18 cellular contexts compared by ENCODE assay signal in genomic region chr9:114227288-114228033, GRCh38.
"Had no signal": no experiment of that assay in that cellular context is flagged by ENCODE, and none has a peak within 500 bp of the region (broad histone marks: within the 10 kb centered on the region; RNA-seq: fewer than 3 reads in every experiment).

No MANE protein-coding gene starts in this region.

- H3K4me3 ChIP-seq: coronary artery, tibial nerve had no signal

- H3K9me3 ChIP-seq: tibial nerve had no signal

- DNase-seq: activated CD4-positive, alpha-beta T cell treated with anti-CD3 and anti-CD28 coated beads, Interleukin-2, amount 10 ng/mL, durations not matched to agents 24 days and 14 days; activated CD4-positive, CD25-positive, alpha-beta regulatory T cell; activated CD8-positive, alpha-beta T cell treated with anti-CD3 and anti-CD28 coated beads for 36 hours; activated naive CD4-positive, alpha-beta T cell treated with Interleukin-2 at 50 U/mL for 16 hours; activated T-cell treated with anti-CD3 and anti-CD28 coated beads, Interleukin-2, amount 50 U/mL, for 1 hour; brain microvascular endothelial cell; immature natural killer cell; left ventricle myocardium superior; naive thymus-derived CD8-positive, alpha-beta T cell; stimulated activated CD4-positive, alpha-beta T cell treated with anti-CD3 and anti-CD28 coated beads, Interleukin-12 subunit alpha, Interleukin-12 subunit beta, amount 100 ng/mL, for 4 hours; stimulated activated CD4-positive, alpha-beta T cell treated with anti-CD3 and anti-CD28 coated beads, Interleukin-1b, Interleukin-23, amount 100 ng/mL, for 48 hours; stimulated activated CD8-positive, alpha-beta memory T cell treated with anti-CD3 and anti-CD28 coated beads, Interleukin-4, amount 100 ng/mL, for 48 hours; stimulated activated naive CD4-positive, alpha-beta T cell treated with Interleukin-2 at 50 U/mL for 16 hours; T-cell; T-helper 9 cell had no signal

- ATAC-seq: activated CD8-positive, alpha-beta T cell treated with anti-CD3 and anti-CD28 coated beads for 36 hours; activated T-helper 17 cell treated with anti-CD3 and anti-CD28 coated beads, Interleukin-2, amount 50 U/mL, for 72 hours; left ventricle myocardium superior; naive thymus-derived CD8-positive, alpha-beta T cell; T-cell had no signal

- H3K27me3 ChIP-seq: brain microvascular endothelial cell, tibial nerve had no signal

- H3K27ac ChIP-seq: brain microvascular endothelial cell, coronary artery had no signal

- H3K36me3 ChIP-seq: brain microvascular endothelial cell had no signal
